ENCODE assay signal across 12 cellular contexts in the genomic region with DNA sequence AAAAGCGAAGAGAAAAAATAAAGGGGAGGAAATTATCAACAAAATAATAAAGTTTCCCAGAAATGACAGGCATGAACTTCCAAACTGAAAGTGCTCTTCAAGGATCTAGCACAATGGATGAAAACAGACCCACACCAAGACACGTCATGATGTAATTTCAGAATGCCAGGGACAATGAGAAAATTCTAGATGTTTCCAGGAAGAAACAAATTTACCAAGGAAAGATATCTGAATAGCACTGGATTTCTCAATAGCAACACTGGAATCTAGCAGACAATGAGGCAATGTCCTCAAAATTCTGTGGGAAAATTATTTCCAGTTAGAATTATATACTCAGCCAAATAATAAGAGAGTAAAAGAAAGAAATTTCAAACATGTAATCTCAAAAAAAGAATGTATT. TPM values are rescaled to one million over a fixed set of nuclear protein-coding genes. Genes with fewer than 3 reads are reported as not detected.
A peak's percentile ranks its signal among the peaks of the same experiment; 100 is the strongest.
DNase-seq lines count a peak whose midpoint lies in the region; ATAC-seq, FAIRE-seq and TF ChIP-seq lines count a peak whose summit lies in the region.
"Had no signal": no experiment of that assay in that cellular context is flagged by ENCODE, and none has a peak within 500 bp of the region (broad histone marks: within the 10 kb centered on the region; RNA-seq: fewer than 3 reads in every experiment).

No MANE protein-coding gene starts in this region.

- FAIRE-seq in GM12891 (lab: Jason Lieb, UNC) = no peak

- H3K27ac ChIP-seq in ACC112 (ENCODE audit: low read depth, low read length) = peak overlapping the region; percentile 90
- H3K27ac ChIP-seq: upper lobe of right lung had no signal

- peak; percentile 93 for DNase-seq in amniotic epithelial cell (ENCODE audit: low read depth)
- peak; percentile 88 for DNase-seq in fibroblast of peridontal ligament (ENCODE audit: extremely low read depth)
- no peak for DNase-seq in osteocyte (ENCODE audit: extremely low spot score, unreplicated experiment)
- DNase-seq in GM12891 (ENCODE audit: insufficient read length, low spot score) = no peak
- no peak for DNase-seq in stimulated activated CD4-positive, alpha-beta T cell treated with anti-CD3 and anti-CD28 coated beads, Interleukin-2, amount 100 ng/mL, for 48 hours
- DNase-seq: activated T-cell treated with anti-CD3 and anti-CD28 coated beads, Interleukin-2, amount 50 U/mL, for 4 hours; MG63; spleen; upper lobe of right lung had no signal

- no peaks in the 10 kb centered on the region for H3K27me3 Mint-ChIP-seq in osteocyte (ENCODE audit: unreplicated experiment)

- H3K4me3 ChIP-seq in ACC112 (ENCODE audit: low read depth, low read length) = no peak overlapping the region
- H3K4me3 ChIP-seq: MG63, spleen, upper lobe of right lung had no signal

- H2AFZ ChIP-seq in ACC112 (ENCODE audit: low read length, unreplicated experiment) = no peak overlapping the region

- ATAC-seq in GM18873 (IDR thresholded peaks at IDR 0.05; ENCODE audit: low FRiP score, unreplicated experiment) = no peak
- ATAC-seq in HG03442 (IDR thresholded peaks at IDR 0.05; ENCODE audit: unreplicated experiment) = no peak
- ATAC-seq: activated T-cell treated with anti-CD3 and anti-CD28 coated beads, Interleukin-2, amount 50 U/mL, for 4 hours; upper lobe of right lung had no signal

- peaks cover 33% of the 10 kb centered on the region for H3K4me1 Mint-ChIP-seq in osteocyte (ENCODE audit: unreplicated experiment)

- H3K27me3 ChIP-seq in ACC112 (ENCODE audit: insufficient read depth, low read length) = no peaks in the 10 kb centered on the region
- H3K27me3 ChIP-seq: MG63, spleen, upper lobe of right lung had no signal

- no peak for TF ChIP-seq CTCF in osteocyte (IDR thresholded peaks at IDR 0.05)

- H3K36me3 ChIP-seq in ACC112 (ENCODE audit: insufficient read depth, low read length) = no peaks in the 10 kb centered on the region
- H3K36me3 ChIP-seq: MG63, spleen, upper lobe of right lung had no signal

- no peaks in the 10 kb centered on the region for H3K9me3 Mint-ChIP-seq in osteocyte (ENCODE audit: unreplicated experiment)
- H3K9me3 Mint-ChIP-seq: activated T-cell treated with anti-CD3 and anti-CD28 coated beads, Interleukin-2, amount 50 U/mL, for 4 hours had no signal

- H3K27ac Mint-ChIP-seq in osteocyte (ENCODE audit: unreplicated experiment) = peak overlapping the region; percentile 91

- no peaks in the 10 kb centered on the region for H3K36me3 Mint-ChIP-seq in osteocyte (ENCODE audit: unreplicated experiment)

- H3K79me2 ChIP-seq in ACC112 (ENCODE audit: control insufficient read depth, insufficient read depth, low read length, unreplicated experiment) = peaks cover 86% of the 10 kb centered on the region

- peaks cover 22% of the 10 kb centered on the region for H3K4me1 ChIP-seq in ACC112 (ENCODE audit: control insufficient read depth, insufficient read depth, low read length, unreplicated experiment)
- H3K4me1 ChIP-seq: upper lobe of right lung had no signal

- no peak overlapping the region for H3K4me3 Mint-ChIP-seq in osteocyte (ENCODE audit: unreplicated experiment)
- H3K4me3 Mint-ChIP-seq: activated T-cell treated with anti-CD3 and anti-CD28 coated beads, Interleukin-2, amount 50 U/mL, for 4 hours had no signal

- TF ChIP-seq POLR2A in GM12891 (IDR thresholded peaks at IDR 0.05; ENCODE audit: low read depth, low read length) = no peak

TF ChIP-seq in GM12891, 5 proteins besides CTCF, POLR2A, EP300 and RAD21:
- TF ChIP-seq SPI1 (IDR thresholded peaks at IDR 0.05; ENCODE audit: low read depth, low read length) = no peak
- TF ChIP-seq POLR2AphosphoS5 (IDR thresholded peaks at IDR 0.05; ENCODE audit: low read depth, low read length) = no peak
- no peak for TF ChIP-seq PAX5 (IDR thresholded peaks at IDR 0.05; ENCODE audit: insufficient read depth, low read length, severe bottlenecking)
- TF ChIP-seq TAF1 (IDR thresholded peaks at IDR 0.05; ENCODE audit: low read depth, low read length) = no peak
- no peak for TF ChIP-seq POU2F2 (IDR thresholded peaks at IDR 0.05; ENCODE audit: low read depth, low read length)

RNA-seq across cellular contexts. Expression of a gene that starts 46.0 kb away (rescaled TPM):
- 115 and 122 TPM in 2 replicates for total RNA-seq in osteocyte
- 59.1 TPM for polyA plus RNA-seq in GM12891 (2012; ENCODE audit: low read depth, missing spikeins)

Comparison
In these comparisons a context has a peak if more than half of its experiments do, and no peak if none do; other contexts are left out.
1. DNase-seq: peak in amniotic epithelial cell (single experiment) and fibroblast of peridontal ligament (single experiment); none in osteocyte (single experiment), GM12891 (single experiment) and stimulated activated CD4-positive, alpha-beta T cell treated with anti-CD3 and anti-CD28 coated beads, Interleukin-2, amount 100 ng/mL, for 48 hours (0 of 2).